In genomic region chr6:37635319-37635718, GRCh38 we compare ENCODE assay signal across 23 cellular contexts.
"Had no signal": no experiment of that assay in that cellular context is flagged by ENCODE, and none has a peak within 500 bp of the region (broad histone marks: within the 10 kb centered on the region; RNA-seq: fewer than 3 reads in every experiment).

No MANE protein-coding gene starts in this region.

- H3K36me3 Mint-ChIP-seq: natural killer cell; stimulated activated effector memory CD8-positive, alpha-beta T cell treated with anti-CD3 and anti-CD28 coated beads, Interleukin-12 subunit alpha, Interleukin-12 subunit beta, amount 100 ng/mL, for 72 hours had no signal

- H3K9me3 ChIP-seq: esophagus muscularis mucosa, heart right ventricle, left lung, neutrophil, pancreas, stomach, thyroid gland had no signal

- ATAC-seq: foreskin keratinocyte; heart right ventricle; left cardiac atrium; left lung; natural killer cell; pancreas; sciatic nerve; stimulated activated effector memory CD8-positive, alpha-beta T cell treated with anti-CD3 and anti-CD28 coated beads, Interleukin-12 subunit alpha, Interleukin-12 subunit beta, amount 100 ng/mL, for 72 hours had no signal

- H3K27me3 ChIP-seq: esophagus muscularis mucosa, foreskin keratinocyte, heart right ventricle, pancreas, stomach, thyroid gland had no signal

- H3K4me3 Mint-ChIP-seq: natural killer cell; stimulated activated effector memory CD8-positive, alpha-beta T cell treated with anti-CD3 and anti-CD28 coated beads, Interleukin-12 subunit alpha, Interleukin-12 subunit beta, amount 100 ng/mL, for 72 hours had no signal

- H3K27ac Mint-ChIP-seq: natural killer cell, progenitor cell of endocrine pancreas had no signal

- H3K4me1 ChIP-seq: esophagus muscularis mucosa, left lung, pancreas, stomach, thyroid gland had no signal

- H3K36me3 ChIP-seq: esophagus muscularis mucosa, heart right ventricle, left lung, neutrophil, pancreas, stomach, thyroid gland had no signal

- H3K4me1 Mint-ChIP-seq: natural killer cell; stimulated activated effector memory CD8-positive, alpha-beta T cell treated with anti-CD3 and anti-CD28 coated beads, Interleukin-12 subunit alpha, Interleukin-12 subunit beta, amount 100 ng/mL, for 72 hours had no signal

- H3K9me3 Mint-ChIP-seq: natural killer cell; stimulated activated effector memory CD8-positive, alpha-beta T cell treated with anti-CD3 and anti-CD28 coated beads, Interleukin-12 subunit alpha, Interleukin-12 subunit beta, amount 100 ng/mL, for 72 hours had no signal

- H3K27ac ChIP-seq: coronary artery, esophagus muscularis mucosa, foreskin keratinocyte, heart right ventricle, left lung, neutrophil, pancreas, stomach, thyroid gland had no signal

- DNase-seq: dermis blood vessel endothelial cell; effector memory CD4-positive, alpha-beta T cell; foreskin keratinocyte; glutamatergic neuron; heart right ventricle; hippocampal formation; left cardiac atrium; left lung; mammary epithelial cell; natural killer cell; pancreas; stimulated activated CD4-positive, alpha-beta T cell treated with anti-CD3 and anti-CD28 coated beads, Interleukin-2, amount 100 ng/mL, for 24 hours; stimulated activated CD4-positive, alpha-beta T cell treated with anti-CD3 and anti-CD28 coated beads, Interleukin-4, amount 100 ng/mL, for 24 hours; stimulated activated naive CD4-positive, alpha-beta T cell treated with Interleukin-2 at 50 U/mL for 16 hours; stomach; thyroid gland; trophoblast cell had no signal

- H3K4me3 ChIP-seq: coronary artery, esophagus muscularis mucosa, heart right ventricle, left lung, pancreas, stomach, thyroid gland had no signal
